ENCODE assay signal across 11 cellular contexts in the genomic region with DNA sequence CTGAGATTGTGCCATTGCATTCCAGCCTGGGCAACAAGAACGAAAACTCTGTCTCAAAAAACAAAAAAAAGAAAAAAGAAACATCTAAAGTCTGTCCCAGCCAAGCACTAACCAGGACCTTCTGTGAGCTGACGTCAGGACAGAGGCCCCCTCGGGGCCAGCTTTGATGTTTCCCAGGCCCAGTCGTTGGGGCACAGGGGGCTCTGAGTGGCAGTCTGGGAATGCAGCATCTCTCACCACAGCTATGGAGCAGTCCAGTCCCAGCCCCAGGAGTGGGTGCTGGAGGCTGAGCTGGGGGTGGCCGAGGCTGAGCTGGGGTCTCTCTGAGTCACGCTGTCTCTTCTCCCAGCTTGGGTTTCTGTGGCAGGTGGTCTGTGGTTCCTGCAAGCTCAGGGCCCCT. TPM values are rescaled to one million over a fixed set of nuclear protein-coding genes. Genes with fewer than 3 reads are reported as not detected.
A peak's percentile ranks its signal among the peaks of the same experiment; 100 is the strongest.
DNase-seq lines count a peak whose midpoint lies in the region; ATAC-seq, FAIRE-seq and TF ChIP-seq lines count a peak whose summit lies in the region.
"Had no signal": no experiment of that assay in that cellular context is flagged by ENCODE, and none has a peak within 500 bp of the region (broad histone marks: within the 10 kb centered on the region; RNA-seq: fewer than 3 reads in every experiment).

No MANE protein-coding gene starts in this region.

- H3K4me3 Mint-ChIP-seq in brain: no peak overlapping the region

- peak overlapping the region; percentile 85 for H3K9ac ChIP-seq in GM23248

- H3K27me3 ChIP-seq in GM23248 (replicated peaks; ENCODE audit: insufficient read depth) (no peaks in the 10 kb centered on the region), kidney epithelial cell (ENCODE audit: control insufficient read depth, insufficient read depth, low read length) (no peaks in the 10 kb centered on the region)
- H3K27me3 ChIP-seq: adrenal gland had no signal

- no peak overlapping the region for H2AFZ ChIP-seq in GM23248

- H3K36me3 ChIP-seq in GM23248 (ENCODE audit: low read depth): no peaks in the 10 kb centered on the region
- H3K36me3 ChIP-seq in kidney epithelial cell (ENCODE audit: control insufficient read depth, insufficient read depth, low read length): no peaks in the 10 kb centered on the region
- H3K36me3 ChIP-seq: adrenal gland had no signal

- H3K36me3 Mint-ChIP-seq in brain: peaks cover 3% of the 10 kb centered on the region

- no peaks in the 10 kb centered on the region for H3K27me3 Mint-ChIP-seq in brain

- H3K27ac ChIP-seq in GM23248: peak overlapping the region; percentile 100
- H3K27ac ChIP-seq: adrenal gland had no signal

- ATAC-seq in HG02938 (IDR thresholded peaks at IDR 0.05; ENCODE audit: unreplicated experiment) (no peak), GM19351 (IDR thresholded peaks at IDR 0.05; ENCODE audit: unreplicated experiment) (no peak)
- ATAC-seq: right cardiac atrium had no signal

- no peaks in the 10 kb centered on the region for H3K9me3 Mint-ChIP-seq in brain

- peaks cover 80% of the 10 kb centered on the region for H3K79me2 ChIP-seq in GM23248 (ENCODE audit: insufficient read depth)

- peaks cover 80% of the 10 kb centered on the region for H3K4me1 ChIP-seq in GM23248 (ENCODE audit: insufficient read depth)

- H4K20me1 ChIP-seq in GM23248 (ENCODE audit: insufficient read depth): no peaks in the 10 kb centered on the region

- no peaks in the 10 kb centered on the region for H3K9me2 ChIP-seq in GM23248 (ENCODE audit: insufficient read depth)

- peaks cover 83% of the 10 kb centered on the region for H3K4me1 Mint-ChIP-seq in brain

- no peaks in the 10 kb centered on the region for H3K9me3 ChIP-seq in GM23248 (ENCODE audit: low read depth)
- H3K9me3 ChIP-seq: adrenal gland had no signal

- TF ChIP-seq CTCF in brain (conservative IDR thresholded peaks at IDR 0.05): no peak
- TF ChIP-seq CTCF in kidney epithelial cell (IDR thresholded peaks at IDR 0.05; ENCODE audit: insufficient read depth, low read length, poor library complexity, severe bottlenecking): no peak

- in situ Hi-C loops in GM23248 (cut with MboI): loop anchor here (5.0 kb wide), 1 partner anchor 63 kb away; no protein-coding TSS in a partner anchor

- peak; percentile 91 for DNase-seq in GM23248
- DNase-seq in kidney epithelial cell (ENCODE audit: low read depth): peak; percentile 19
- DNase-seq in urothelium cell line (ENCODE audit: low spot score): peak; percentile 45
- no peak for DNase-seq in NCI-H2107 (lab: John Stamatoyannopoulos, UW)
- DNase-seq: adrenal gland, Calu3, NCI-H2171, right cardiac atrium had no signal

- peaks cover 53% of the 10 kb centered on the region for H3F3A ChIP-seq in GM23248 (ENCODE audit: insufficient read depth)

- H3K4me2 ChIP-seq in GM23248 (ENCODE audit: unreplicated experiment): peak overlapping the region; percentile 4

- H3K27ac Mint-ChIP-seq in brain: peak overlapping the region in 4 of 5 experiments; percentile 43 to 96 (median 84)

- 21 to 24% methylated on average over 6 of the region's 6 CpGs for WGBS in GM23248 (ENCODE audit: low coverage in 1 of 2, low lambda C conversion rate in 2 of 2, missing lambda C conversion rate in 2 of 2), 2 experiments

- H3K4me3 ChIP-seq in GM23248: no peak overlapping the region
- H3K4me3 ChIP-seq in kidney epithelial cell (ENCODE audit: low read depth, low read length): no peak overlapping the region
- H3K4me3 ChIP-seq: adrenal gland had no signal

- FAIRE-seq in urothelium cell line (lab: Jason Lieb, UNC): no peak

RNA-seq across cellular contexts. Expression of gene SRF, which starts 46.0 kb away (rescaled TPM):
- total RNA-seq in GM23248 (2014; rRNA removed; shearing (Covaris generic)): 23.5 and 29.6 TPM in 2 replicates
- polyA plus RNA-seq in GM23248 (2016; fragmentation: Nextera tagmentation; extraction: Ambion mirVana): 3.3 TPM in 2 replicates
- polyA plus RNA-seq in brain (ENCODE audit: insufficient read depth, low read depth, low replicate concordance): 16.8 TPM
- 35.5 and 40.1 TPM in 2 replicates for total RNA-seq in kidney epithelial cell

RNA-seq across cellular contexts. Expression of gene PTK7, which starts 49.0 kb away (rescaled TPM):
- total RNA-seq in GM23248 (2014; rRNA removed; shearing (Covaris generic)): 146 and 162 TPM in 2 replicates
- polyA plus RNA-seq in GM23248 (2016; fragmentation: Nextera tagmentation; extraction: Ambion mirVana) (110 and 113 TPM in 2 replicates), brain (ENCODE audit: insufficient read depth, low read depth, low replicate concordance) (109 TPM)
- total RNA-seq in kidney epithelial cell: 169 and 170 TPM in 2 replicates

RNA-seq across cellular contexts. Expression of gene CUL9, which starts 56.9 kb away (rescaled TPM):
- 15.0 and 26.1 TPM in 2 replicates for total RNA-seq in GM23248 (2014; rRNA removed; shearing (Covaris generic))
- polyA plus RNA-seq in GM23248 (2016; fragmentation: Nextera tagmentation; extraction: Ambion mirVana) (8.5 and 8.6 TPM in 2 replicates), brain (ENCODE audit: insufficient read depth, low read depth, low replicate concordance) (44.6 TPM)
- 32.8 and 41.1 TPM in 2 replicates for total RNA-seq in kidney epithelial cell
